In the genomic region with DNA sequence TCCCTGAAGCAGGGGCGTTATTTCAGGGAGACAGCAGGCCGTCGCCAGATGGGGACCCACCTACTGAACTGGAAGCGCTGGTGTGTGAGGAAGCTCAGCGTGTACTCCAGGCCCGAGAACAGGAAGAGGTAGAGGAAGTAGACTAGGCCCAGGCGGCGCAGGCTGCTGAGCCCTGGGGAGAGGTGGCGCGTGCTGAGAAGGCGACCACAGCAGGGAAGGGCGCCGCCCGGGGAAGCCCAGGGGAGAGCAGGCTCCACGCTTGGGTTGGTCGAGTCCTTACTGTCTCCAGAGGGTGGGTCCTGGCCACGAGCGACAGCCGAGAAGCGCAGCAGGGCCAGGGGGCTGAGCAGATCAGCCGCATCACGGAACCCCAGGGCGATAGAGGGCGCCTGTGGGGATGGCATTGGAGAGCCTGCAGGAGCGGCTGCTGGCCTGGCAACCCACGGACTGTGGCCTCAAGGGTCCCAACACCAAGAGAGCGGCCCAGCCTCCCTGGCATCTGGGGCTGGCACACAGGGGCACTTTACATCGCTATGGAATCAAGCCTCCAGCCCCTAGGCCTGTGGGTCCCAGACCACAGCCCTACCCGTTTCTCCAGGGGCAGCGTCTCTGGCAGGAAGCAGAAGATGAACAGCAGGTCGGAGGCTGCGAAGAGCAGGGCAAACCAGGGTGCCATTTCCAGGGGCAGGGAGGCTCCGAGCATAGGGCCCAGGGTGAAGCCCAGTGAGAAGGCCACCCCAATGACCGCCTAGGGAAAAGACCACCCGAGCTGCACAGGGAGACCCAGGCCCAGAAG, we compare ENCODE assay signal across 8 cellular contexts. TPM values are rescaled to one million over a fixed set of nuclear protein-coding genes. Genes with fewer than 3 reads are reported as not detected.
DNase-seq lines count a peak whose midpoint lies in the region; ATAC-seq and TF ChIP-seq lines count a peak whose summit lies in the region.

No MANE protein-coding gene starts in this region.

- peaks cover 35 to 42% (median 38%) of the 10 kb centered on the region in 3 donors for H3K4me1 Mint-ChIP-seq in T-cell
- H3K4me1 Mint-ChIP-seq in chondrocyte (ENCODE audit: low read depth), result peaks cover 33% of the 10 kb centered on the region
- H3K4me1 Mint-ChIP-seq in nephron, result peaks cover 20% of the 10 kb centered on the region

- CTCF ChIA-PET in T-cell (lab: Charles Lee), result no interaction called here

- H3K36me3 Mint-ChIP-seq in T-cell (peaks cover 17% of the 10 kb centered on the region), chondrocyte (ENCODE audit: low read depth) (peaks cover 12% of the 10 kb centered on the region), nephron (ENCODE audit: low read depth) (peaks cover 18% of the 10 kb centered on the region)

- TF ChIP-seq CTCF in chondrocyte (IDR thresholded peaks at IDR 0.05) (no peak), nephron (IDR thresholded peaks at IDR 0.05; ENCODE audit: unreplicated experiment in 3 of 3) (no peak), omental fat pad (IDR thresholded peaks at IDR 0.05) (no peak)

- H3K4me3 Mint-ChIP-seq in T-cell (peak overlapping the region; percentile 39 to 85 (median 67)), chondrocyte (ENCODE audit: unreplicated experiment) (no peak overlapping the region), nephron (peak overlapping the region; percentile 88 to 95 (median 92))

- H3K27ac Mint-ChIP-seq in T-cell (peak overlapping the region; percentile 97), chondrocyte (ENCODE audit: unreplicated experiment) (peak overlapping the region; percentile 57), nephron (no peak overlapping the region)

- ATAC-seq in GM18498 (IDR thresholded peaks at IDR 0.05; ENCODE audit: unreplicated experiment), result peak; percentile 30
- ATAC-seq in HG02759 (IDR thresholded peaks at IDR 0.05; ENCODE audit: unreplicated experiment), result peak; percentile 42
- peak; percentile 34 to 48 (median 45) for ATAC-seq in T-cell (replicated peaks in 1 of 4)
- no peak for ATAC-seq in omental fat pad (ENCODE audit: low FRiP score)

- DNase-seq in T-cell, result peak in 32 of 34 experiments; percentile 35 to 75 (median 52)
- peak; percentile 91 for DNase-seq in chondrocyte (ENCODE audit: low spot score)
- DNase-seq in HuH-7 (ENCODE audit: low spot score), result no peak
- no peak for DNase-seq in omental fat pad (ENCODE audit: low spot score)
- no peak for DNase-seq in activated CD4-positive, CD25-positive, alpha-beta regulatory T cell (lab: John Stamatoyannopoulos, UW)

- H3K9me3 Mint-ChIP-seq in T-cell, result no peaks in the 10 kb centered on the region
- no peaks in the 10 kb centered on the region for H3K9me3 Mint-ChIP-seq in chondrocyte (ENCODE audit: low read depth)
- H3K9me3 Mint-ChIP-seq in nephron, result no peaks in the 10 kb centered on the region

- H3K27me3 Mint-ChIP-seq in T-cell (no peaks in the 10 kb centered on the region), chondrocyte (ENCODE audit: low read depth) (no peaks in the 10 kb centered on the region), nephron (ENCODE audit: low read depth) (no peaks in the 10 kb centered on the region)

- POLR2A ChIA-PET in T-cell (lab: Charles Lee), result interaction anchor here in 1 of 2 donors (0.6 kb wide), 1 partner anchor 25 kb away, joined by 3 read pairs; no protein-coding TSS in a partner anchor

RNA-seq across cellular contexts. Expression of a gene that starts 31.2 kb away (rescaled TPM):
- 10 to 100 TPM; 30.6 to 48.1 (median 46.3) TPM for total RNA-seq in T-cell
- 22.2 to 23.9 TPM (median 22.7 TPM) in 3 replicates for total RNA-seq in chondrocyte
- total RNA-seq in omental fat pad, result 10 to 100 TPM; 20.3 to 47.6 (median 24.8) TPM

RNA-seq across cellular contexts. Expression of a gene that starts 31.4 kb away (rescaled TPM):
- total RNA-seq in T-cell (1 to 10 TPM; 1.8 to 4.8 (median 2.5) TPM), chondrocyte (12.0 to 13.4 TPM (median 12.8 TPM) in 3 replicates), omental fat pad (1 to 10 TPM; 5.1 to 6.5 (median 6.1) TPM)

Comparison
In these comparisons a context has a peak if more than half of its experiments do, and no peak if none do; other contexts are left out.
1. DNase-seq: peak in T-cell (32 of 34) and chondrocyte (single experiment); none in HuH-7 (single experiment), omental fat pad (single experiment) and activated CD4-positive, CD25-positive, alpha-beta regulatory T cell (0 of 4).
2. H3K27ac Mint-ChIP-seq: peak in T-cell (2 of 2) and chondrocyte (single experiment); none in nephron (0 of 3).